1 cellular context compared by ENCODE assay signal in the genomic region with DNA sequence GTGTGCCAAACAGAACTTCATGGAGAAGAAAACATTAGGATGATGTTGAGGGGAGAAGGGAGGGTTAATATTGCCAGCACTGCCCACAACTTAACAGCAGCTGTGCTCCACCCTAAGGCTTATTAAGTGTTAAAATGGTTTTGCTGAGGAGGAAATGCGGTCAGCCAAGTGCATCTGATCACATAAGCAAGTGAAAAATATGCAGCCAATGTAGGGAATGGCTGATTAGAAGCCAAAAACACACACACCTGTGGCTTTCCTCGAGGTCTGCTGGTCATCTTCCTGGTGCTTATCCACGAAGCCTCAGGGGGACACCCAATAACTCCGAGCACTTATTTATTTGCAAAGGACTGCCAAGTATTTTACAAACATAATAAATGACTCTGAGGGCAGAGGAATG.
TF ChIP-seq lines count a peak whose summit lies in the region.

No MANE protein-coding gene starts in this region.

TF ChIP-seq in H1, 55 proteins besides CTCF, POLR2A, EP300 and RAD21:
- TF ChIP-seq BCL11A (IDR thresholded peaks at IDR 0.05; ENCODE audit: low read depth in 2 of 2, low read length in 2 of 2) = no peak
- no peak for TF ChIP-seq TBP (IDR thresholded peaks at IDR 0.05; ENCODE audit: low read depth, low read length)
- TF ChIP-seq TAF7 (optimal IDR thresholded peaks at IDR 0.05; ENCODE audit: borderline replicate concordance, low read depth, low read length) = no peak
- TF ChIP-seq JUND (IDR thresholded peaks at IDR 0.05; ENCODE audit: low read length) = no peak
- TF ChIP-seq GABPA (IDR thresholded peaks at IDR 0.05; ENCODE audit: borderline replicate concordance, insufficient read depth, low read length) = no peak
- no peak for TF ChIP-seq SRF (IDR thresholded peaks at IDR 0.05; ENCODE audit: low read depth, low read length)
- TF ChIP-seq TEAD4 (IDR thresholded peaks at IDR 0.05; ENCODE audit: low read depth, low read length) = no peak
- TF ChIP-seq POU5F1 (IDR thresholded peaks at IDR 0.05; ENCODE audit: low read depth, low read length) = no peak
- no peak for TF ChIP-seq SIX5 (IDR thresholded peaks at IDR 0.05; ENCODE audit: low read depth, low read length)
- no peak for TF ChIP-seq BRCA1 (IDR thresholded peaks at IDR 0.05; ENCODE audit: low read depth, low read length)
- TF ChIP-seq SAP30 (IDR thresholded peaks at IDR 0.05; ENCODE audit: insufficient read depth, insufficient replicate concordance, low read length) = no peak
- no peak for TF ChIP-seq KDM4A (IDR thresholded peaks at IDR 0.05; ENCODE audit: low read depth, low read length, severe bottlenecking)
- no peak for TF ChIP-seq MAFK (IDR thresholded peaks at IDR 0.05; ENCODE audit: low read depth, low read length)
